Comparison of ENCODE assay signal across 15 cellular contexts in genomic region chr5:34762321-34762871, GRCh38.
A peak's percentile ranks its signal among the peaks of the same experiment; 100 is the strongest.
DNase-seq lines count a peak whose midpoint lies in the region; ATAC-seq and TF ChIP-seq lines count a peak whose summit lies in the region.
"Had no signal": no experiment of that assay in that cellular context is flagged by ENCODE, and none has a peak within 500 bp of the region (broad histone marks: within the 10 kb centered on the region; RNA-seq: fewer than 3 reads in every experiment).

No MANE protein-coding gene starts in this region.

- H3K36me3 Mint-ChIP-seq in osteocyte (ENCODE audit: unreplicated experiment): peaks cover 28% of the 10 kb centered on the region

- H3K27me3 Mint-ChIP-seq in osteocyte (ENCODE audit: unreplicated experiment): no peaks in the 10 kb centered on the region
- H3K27me3 Mint-ChIP-seq: activated T-helper 17 cell treated with anti-CD3 and anti-CD28 coated beads, Interleukin-2, amount 50 U/mL, for 72 hours had no signal

- POLR2A ChIA-PET in AG04450 (lab: Yijun Ruan, JAX): interaction anchor here (0.7 to 1.0 kb wide), 2 partner anchors 40 to 105 kb away, joined by 3 to 6 read pairs; no protein-coding TSS in a partner anchor

- no peaks in the 10 kb centered on the region for H3K9me3 ChIP-seq in AG04450 (ENCODE audit: control insufficient read depth, insufficient read depth, low read length)

- ATAC-seq in HG03521 (IDR thresholded peaks at IDR 0.05; ENCODE audit: unreplicated experiment) (no peak), GM21576 (IDR thresholded peaks at IDR 0.05; ENCODE audit: unreplicated experiment) (no peak), HG03280 (IDR thresholded peaks at IDR 0.05; ENCODE audit: unreplicated experiment) (no peak)
- ATAC-seq: activated T-helper 17 cell treated with anti-CD3 and anti-CD28 coated beads, Interleukin-2, amount 50 U/mL, for 72 hours had no signal

- peaks cover 40% of the 10 kb centered on the region for H3K4me1 Mint-ChIP-seq in osteocyte (ENCODE audit: unreplicated experiment)
- H3K4me1 Mint-ChIP-seq: activated T-helper 17 cell treated with anti-CD3 and anti-CD28 coated beads, Interleukin-2, amount 50 U/mL, for 72 hours had no signal

- no peak for TF ChIP-seq CTCF in AG04450 (IDR thresholded peaks at IDR 0.05; ENCODE audit: low read depth, low read length)
- TF ChIP-seq CTCF in fibroblast of pulmonary artery (IDR thresholded peaks at IDR 0.05; ENCODE audit: low read length, missing control alignments): no peak
- no peak for TF ChIP-seq CTCF in osteocyte (IDR thresholded peaks at IDR 0.05)

- H3K4me3 ChIP-seq in AG04450 (ENCODE audit: low read depth, low read length): no peak overlapping the region
- no peak overlapping the region for H3K4me3 ChIP-seq in fibroblast of pulmonary artery (replicated peaks; ENCODE audit: low read depth, low read length)

- DNase-seq in AG04450 (ENCODE audit: low read depth, low spot score) (peak; percentile 95), RPMI7951 (ENCODE audit: low read depth) (peak; percentile 91), fibroblast of pulmonary artery (ENCODE audit: low read depth) (peak; percentile 88), osteocyte (ENCODE audit: extremely low spot score, unreplicated experiment) (peak; percentile 89), ACHN (no peak)
- DNase-seq: activated CD4-positive, alpha-beta T cell treated with anti-CD3 and anti-CD28 coated beads for 1 hour; GDM1; GOT3; MM.1S; NCI-H446 treated with DMSO at 0.1 percent for 48 hours; SIG-M5 had no signal

- no peaks in the 10 kb centered on the region for H3K27me3 ChIP-seq in AG04450 (ENCODE audit: control insufficient read depth, insufficient read depth, low read length)

- H3K9me3 Mint-ChIP-seq in osteocyte (ENCODE audit: unreplicated experiment): no peaks in the 10 kb centered on the region
- H3K9me3 Mint-ChIP-seq: activated T-helper 17 cell treated with anti-CD3 and anti-CD28 coated beads, Interleukin-2, amount 50 U/mL, for 72 hours had no signal

- no peak overlapping the region for H3K4me3 Mint-ChIP-seq in osteocyte (ENCODE audit: unreplicated experiment)
- H3K4me3 Mint-ChIP-seq: activated T-helper 17 cell treated with anti-CD3 and anti-CD28 coated beads, Interleukin-2, amount 50 U/mL, for 72 hours had no signal

- in situ Hi-C loops in ACHN (cut with HindIII; ENCODE audit: low pct_ligation_motif_present, low pct_unique_long_range_greater_than_20kb, low sequenced_read_pairs): no loop called here

- H3K27ac ChIP-seq in AG04450 (ENCODE audit: low read depth, low read length): peak overlapping the region; percentile 86

- H3K27ac Mint-ChIP-seq in osteocyte (ENCODE audit: unreplicated experiment): peak overlapping the region; percentile 83
- H3K27ac Mint-ChIP-seq: activated T-helper 17 cell treated with anti-CD3 and anti-CD28 coated beads, Interleukin-2, amount 50 U/mL, for 72 hours had no signal

- CTCF ChIA-PET in AG04450 (lab: Charles Lee): no interaction called here
